ENCODE assay signal across 17 cellular contexts in the genomic region with DNA sequence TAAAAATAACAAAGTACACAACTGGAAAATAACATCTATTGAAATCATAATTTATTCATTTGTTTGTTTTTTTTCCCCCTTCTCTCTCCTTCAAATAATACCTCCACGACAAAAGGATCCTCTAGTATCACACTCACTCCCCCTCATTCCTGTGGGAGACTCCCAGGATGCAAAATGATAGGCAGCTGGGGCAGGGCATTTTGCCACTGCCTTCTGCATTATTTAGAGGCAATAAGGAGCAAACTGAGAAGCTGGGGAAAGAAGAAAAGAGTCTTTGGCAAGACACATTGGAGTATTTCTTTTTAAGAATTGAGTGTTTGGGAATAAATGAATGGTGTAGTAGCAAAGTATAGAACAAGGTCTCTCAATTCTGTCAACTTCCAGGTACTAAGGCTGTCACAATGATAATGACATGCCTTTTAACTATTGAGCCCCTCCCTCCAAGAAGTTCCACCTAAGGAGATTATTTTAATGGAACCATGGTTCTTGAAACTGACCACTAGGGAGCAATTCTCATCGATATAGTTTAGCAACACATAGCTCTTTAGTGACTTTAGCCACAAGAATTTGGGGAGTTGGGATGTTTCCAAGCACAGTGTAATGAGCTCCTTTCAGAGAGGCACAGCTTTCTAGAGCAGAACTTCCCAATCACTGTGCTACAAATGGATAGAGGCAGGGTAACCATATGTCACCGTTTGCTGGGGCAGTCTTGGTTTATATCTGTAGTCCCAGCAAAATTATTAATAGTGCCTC.
DNase-seq lines count a peak whose midpoint lies in the region; TF ChIP-seq lines count a peak whose summit lies in the region.
"Had no signal": no experiment of that assay in that cellular context is flagged by ENCODE, and none has a peak within 500 bp of the region (broad histone marks: within the 10 kb centered on the region; RNA-seq: fewer than 3 reads in every experiment).

No MANE protein-coding gene starts in this region.

- CTCF ChIA-PET in activated CD4-positive, alpha-beta memory T cell treated with anti-CD3 and anti-CD28 coated beads, Interleukin-2, amount 10 ng/mL, durations not matched to agents 7 days and 5 days (lab: Charles Lee) = no interaction called here

- no peaks in the 10 kb centered on the region for H3K27me3 Mint-ChIP-seq in activated CD4-positive, alpha-beta memory T cell treated with anti-CD3 and anti-CD28 coated beads, Interleukin-2, amount 10 ng/mL, durations not matched to agents 7 days and 5 days
- H3K27me3 Mint-ChIP-seq: progenitor cell of endocrine pancreas had no signal

- in situ Hi-C loops in astrocyte of the cerebellum (cut with HindIII; ENCODE audit: low sequenced_read_pairs) = no loop called here

- POLR2A ChIA-PET in activated CD4-positive, alpha-beta memory T cell treated with anti-CD3 and anti-CD28 coated beads, Interleukin-2, amount 10 ng/mL, durations not matched to agents 7 days and 5 days (lab: Charles Lee) = no interaction called here

- H3K27ac Mint-ChIP-seq in activated CD4-positive, alpha-beta memory T cell treated with anti-CD3 and anti-CD28 coated beads, Interleukin-2, amount 10 ng/mL, durations not matched to agents 7 days and 5 days = no peak overlapping the region
- H3K27ac Mint-ChIP-seq: progenitor cell of endocrine pancreas; stimulated activated effector memory CD8-positive, alpha-beta T cell treated with anti-CD3 and anti-CD28 coated beads, Interleukin-12 subunit alpha, Interleukin-12 subunit beta, amount 100 ng/mL, for 72 hours had no signal

- TF ChIP-seq CTCF in astrocyte of the cerebellum (IDR thresholded peaks at IDR 0.05; ENCODE audit: low read depth, low read length, missing control alignments) = peak; percentile 16
- no peak for TF ChIP-seq CTCF in prostate gland (IDR thresholded peaks at IDR 0.05)

- DNase-seq in AG08395 (ENCODE audit: low spot score) = peak; percentile 63
- DNase-seq in HS-5 (ENCODE audit: low read depth) = peak; percentile 67
- peak; percentile 80 for DNase-seq in astrocyte of the cerebellum (ENCODE audit: low read depth)
- peak; percentile 4 for DNase-seq in hepatic stellate cell (ENCODE audit: low spot score)
- no peak for DNase-seq in prostate gland (ENCODE audit: low spot score)
- DNase-seq in CD1c-positive myeloid dendritic cell (ENCODE audit: extremely low spot score) = no peak
- no peak for DNase-seq in activated CD4-positive, alpha-beta memory T cell treated with anti-CD3 and anti-CD28 coated beads, Interleukin-2, amount 10 ng/mL, durations not matched to agents 7 days and 5 days
- DNase-seq in 8988T = no peak
- DNase-seq: activated CD8-positive, alpha-beta memory T cell treated with anti-CD3 and anti-CD28 coated beads for 24 hours; cerebellar nuclear complex; mucosa of descending colon; NCI-H1092 treated with DMSO at 0.1 percent for 48 hours; NCI-H510A treated with DMSO at 0.1 percent for 48 hours; Right ventricle myocardium superior had no signal

- intact Hi-C loops in prostate gland (cut with DNase I) = no loop called here

- 38% methylated on average over 3 of the region's 3 CpGs for WGBS in prostate gland

- H3K4me1 Mint-ChIP-seq in activated CD4-positive, alpha-beta memory T cell treated with anti-CD3 and anti-CD28 coated beads, Interleukin-2, amount 10 ng/mL, durations not matched to agents 7 days and 5 days = peaks cover 6% of the 10 kb centered on the region
- H3K4me1 Mint-ChIP-seq: stimulated activated effector memory CD8-positive, alpha-beta T cell treated with anti-CD3 and anti-CD28 coated beads, Interleukin-12 subunit alpha, Interleukin-12 subunit beta, amount 100 ng/mL, for 72 hours had no signal

- no peaks in the 10 kb centered on the region for H3K36me3 Mint-ChIP-seq in activated CD4-positive, alpha-beta memory T cell treated with anti-CD3 and anti-CD28 coated beads, Interleukin-2, amount 10 ng/mL, durations not matched to agents 7 days and 5 days (ENCODE audit: low read depth)
- H3K36me3 Mint-ChIP-seq: stimulated activated effector memory CD8-positive, alpha-beta T cell treated with anti-CD3 and anti-CD28 coated beads, Interleukin-12 subunit alpha, Interleukin-12 subunit beta, amount 100 ng/mL, for 72 hours had no signal

- H3K4me1 ChIP-seq in prostate gland (replicated peaks) = no peaks in the 10 kb centered on the region
- H3K4me1 ChIP-seq: BLaER1 treated with 17β-estradiol and CSF1 and Interleukin-3, amounts not matched to agents 10 nM and 100 nM had no signal

- no peak overlapping the region for H3K27ac ChIP-seq in prostate gland
- H3K27ac ChIP-seq: BLaER1 treated with 17β-estradiol and CSF1 and Interleukin-3, amounts not matched to agents 10 nM and 100 nM had no signal

- no peak overlapping the region for H3K4me3 Mint-ChIP-seq in activated CD4-positive, alpha-beta memory T cell treated with anti-CD3 and anti-CD28 coated beads, Interleukin-2, amount 10 ng/mL, durations not matched to agents 7 days and 5 days
- H3K4me3 Mint-ChIP-seq: stimulated activated effector memory CD8-positive, alpha-beta T cell treated with anti-CD3 and anti-CD28 coated beads, Interleukin-12 subunit alpha, Interleukin-12 subunit beta, amount 100 ng/mL, for 72 hours had no signal

- no peaks in the 10 kb centered on the region for H3K9me3 ChIP-seq in prostate gland
- H3K9me3 ChIP-seq: mucosa of descending colon had no signal

- H3K9me3 Mint-ChIP-seq in activated CD4-positive, alpha-beta memory T cell treated with anti-CD3 and anti-CD28 coated beads, Interleukin-2, amount 10 ng/mL, durations not matched to agents 7 days and 5 days = no peaks in the 10 kb centered on the region
- H3K9me3 Mint-ChIP-seq: stimulated activated effector memory CD8-positive, alpha-beta T cell treated with anti-CD3 and anti-CD28 coated beads, Interleukin-12 subunit alpha, Interleukin-12 subunit beta, amount 100 ng/mL, for 72 hours had no signal

- no peak overlapping the region for H3K4me3 ChIP-seq in astrocyte of the cerebellum (ENCODE audit: low read depth, low read length)
- no peak overlapping the region for H3K4me3 ChIP-seq in prostate gland
- H3K4me3 ChIP-seq: BLaER1 treated with 17β-estradiol and CSF1 and Interleukin-3, amounts not matched to agents 10 nM and 100 nM; mucosa of descending colon had no signal

- no peaks in the 10 kb centered on the region for H3K36me3 ChIP-seq in prostate gland
- H3K36me3 ChIP-seq: BLaER1 treated with 17β-estradiol and CSF1 and Interleukin-3, amounts not matched to agents 10 nM and 100 nM had no signal

- no peak for TF ChIP-seq POLR2A in prostate gland (IDR thresholded peaks at IDR 0.05)

- no peaks in the 10 kb centered on the region for H3K27me3 ChIP-seq in prostate gland (replicated peaks; ENCODE audit: insufficient read depth)

Comparison
In these comparisons a context has a peak if more than half of its experiments do, and no peak if none do; other contexts are left out.
1. DNase-seq: peak in AG08395 (single experiment), HS-5 (single experiment), astrocyte of the cerebellum (single experiment) and hepatic stellate cell (single experiment); none in prostate gland (single experiment), CD1c-positive myeloid dendritic cell (single experiment), activated CD4-positive, alpha-beta memory T cell treated with anti-CD3 and anti-CD28 coated beads, Interleukin-2, amount 10 ng/mL, durations not matched to agents 7 days and 5 days (single experiment) and 8988T (single experiment).